8 cellular contexts compared by ENCODE assay signal in the genomic region with DNA sequence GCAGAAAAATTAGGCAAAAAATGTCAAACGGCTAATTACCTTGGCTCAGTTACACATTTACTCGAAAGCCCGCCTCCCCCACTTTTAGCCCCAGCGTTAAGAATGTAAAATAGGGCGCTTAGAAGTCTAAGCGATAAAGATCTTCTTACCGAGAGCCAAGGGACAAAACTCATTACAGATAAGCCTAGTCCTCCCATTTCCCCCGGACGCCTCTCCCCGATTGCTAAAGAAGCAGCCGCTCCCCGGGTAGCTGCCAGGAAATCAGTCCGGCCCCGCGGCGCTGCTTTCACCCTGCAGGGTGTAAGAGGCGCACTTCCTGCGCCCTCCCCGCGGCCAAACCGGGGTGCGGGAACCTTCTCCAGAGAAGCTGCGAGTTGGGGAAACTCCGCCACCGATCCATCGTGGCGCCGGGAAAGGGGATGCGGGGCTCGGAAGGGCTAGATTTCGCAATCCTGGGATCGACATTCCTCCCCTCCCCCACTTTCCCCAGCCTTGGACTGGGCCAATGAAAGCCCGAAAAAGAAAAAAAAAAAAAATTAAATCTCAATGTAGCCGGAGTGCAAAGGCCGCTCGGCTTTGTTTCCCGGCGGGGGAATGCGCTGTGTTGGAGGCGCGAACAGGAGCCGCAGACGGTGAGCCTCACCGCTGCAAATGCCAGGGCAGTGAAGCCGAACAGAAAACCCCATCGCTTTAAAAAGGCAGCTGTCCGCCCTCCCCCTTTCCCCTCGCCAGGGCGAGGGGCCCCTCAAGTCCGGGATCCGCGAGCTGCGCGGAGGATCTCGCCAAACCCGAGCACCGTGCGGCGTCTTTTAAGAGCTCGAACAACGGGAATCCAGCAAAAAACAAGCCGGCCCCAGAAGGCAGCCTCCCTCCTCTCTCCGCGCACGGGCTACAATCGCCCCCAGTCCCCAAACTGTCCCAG. TPM values are rescaled to one million over a fixed set of nuclear protein-coding genes. Genes with fewer than 3 reads are reported as not detected.
A peak's percentile ranks its signal among the peaks of the same experiment; 100 is the strongest.
DNase-seq lines count a peak whose midpoint lies in the region; ATAC-seq and TF ChIP-seq lines count a peak whose summit lies in the region.

No MANE protein-coding gene starts in this region.

- peak overlapping the region; percentile 29 to 91 for H3K4ac ChIP-seq in mesenchymal stem cell (ENCODE audit: low read depth in 1 of 2, low read length in 2 of 2)

- peak overlapping the region; percentile 98 for H2BK15ac ChIP-seq in mesenchymal stem cell (ENCODE audit: low read depth, poor library complexity, severe bottlenecking)

- H3K4me3 Mint-ChIP-seq in endothelial cell (ENCODE audit: unreplicated experiment), result peak overlapping the region; percentile 93

- WGBS in mesenchymal stem cell, result under 1% methylated on average over 64 of the region's 66 CpGs

- H3K9ac ChIP-seq in Loucy (ENCODE audit: low read depth, low read length, poor library complexity, severe bottlenecking) (peak overlapping the region; percentile 89), SU-DHL-6 (ENCODE audit: low read length) (peak overlapping the region; percentile 84), mesenchymal stem cell (ENCODE audit: low read length) (peak overlapping the region; percentile 99)

- peaks cover 10% of the 10 kb centered on the region for H3K27me3 Mint-ChIP-seq in endothelial cell (ENCODE audit: unreplicated experiment)

- H3K4me3 ChIP-seq in Loucy (ENCODE audit: low read length, poor library complexity, severe bottlenecking) (peak overlapping the region; percentile 95), SU-DHL-6 (ENCODE audit: insufficient read depth, low read length, poor library complexity, severe bottlenecking) (peak overlapping the region; percentile 94), mesenchymal stem cell (ENCODE audit: insufficient read depth in 1 of 2, low read depth in 1 of 2, low read length in 2 of 2) (peak overlapping the region; percentile 81 to 96), thoracic aorta (peak overlapping the region; percentile 75)

- peaks cover 26% of the 10 kb centered on the region for H3K4me1 Mint-ChIP-seq in endothelial cell (ENCODE audit: unreplicated experiment)

- H3K79me1 ChIP-seq in mesenchymal stem cell (replicated peaks; ENCODE audit: low read length, poor library complexity, severe bottlenecking), result peaks cover 9% of the 10 kb centered on the region

- H3K4me2 ChIP-seq in Loucy (ENCODE audit: low read depth, low read length, poor library complexity, severe bottlenecking), result peak overlapping the region; percentile 87
- peak overlapping the region; percentile 72 for H3K4me2 ChIP-seq in SU-DHL-6 (ENCODE audit: low read depth, low read length, poor library complexity, severe bottlenecking)
- peak overlapping the region; percentile 99 for H3K4me2 ChIP-seq in mesenchymal stem cell (ENCODE audit: low read length, poor library complexity, severe bottlenecking)

- H3K27ac Mint-ChIP-seq in endothelial cell (ENCODE audit: unreplicated experiment), result peak overlapping the region; percentile 98

- TF ChIP-seq CTCF in Loucy (conservative IDR thresholded peaks at IDR 0.05; ENCODE audit: low read length) (0 out of 2 replicates have a peak, but pooled peaks have one; percentile 10), SU-DHL-6 (IDR thresholded peaks at IDR 0.05; ENCODE audit: insufficient read depth, low read length, poor library complexity, severe bottlenecking) (no peak), endothelial cell (IDR thresholded peaks at IDR 0.05; ENCODE audit: unreplicated experiment) (no peak), thoracic aorta (IDR thresholded peaks at IDR 0.05) (peak; percentile 17)

- peak overlapping the region; percentile 86 to 100 for H3K18ac ChIP-seq in mesenchymal stem cell (ENCODE audit: low read depth in 1 of 2, low read length in 2 of 2)

- H2AFZ ChIP-seq in Loucy (ENCODE audit: low read length) (peak overlapping the region; percentile 95), SU-DHL-6 (ENCODE audit: low read depth, low read length, severe bottlenecking) (peak overlapping the region; percentile 98), mesenchymal stem cell (ENCODE audit: low read depth, low read length) (peak overlapping the region; percentile 53)

- H3K9me3 Mint-ChIP-seq in endothelial cell (ENCODE audit: unreplicated experiment), result no peaks in the 10 kb centered on the region

- peak overlapping the region; percentile 100 for H2BK5ac ChIP-seq in mesenchymal stem cell (ENCODE audit: low read depth, low read length, poor library complexity, severe bottlenecking)

- H3K27ac ChIP-seq in SU-DHL-6 (ENCODE audit: low read depth, low read length) (peak overlapping the region; percentile 65), mesenchymal stem cell (ENCODE audit: low read length, poor library complexity, severe bottlenecking) (peak overlapping the region; percentile 100), thoracic aorta (peak overlapping the region; percentile 93 to 97)

- H2BK120ac ChIP-seq in mesenchymal stem cell (ENCODE audit: low read depth, low read length), result peak overlapping the region; percentile 94

- H2BK12ac ChIP-seq in mesenchymal stem cell (ENCODE audit: low read length in 2 of 2), result peak overlapping the region; percentile 21 to 45

- H3K36me3 ChIP-seq in Loucy (ENCODE audit: insufficient read depth, low read length) (no peaks in the 10 kb centered on the region), SU-DHL-6 (ENCODE audit: low read length) (no peaks in the 10 kb centered on the region), mesenchymal stem cell (ENCODE audit: control insufficient read depth in 1 of 2, insufficient read depth in 2 of 2, low read depth in 1 of 2, low read length in 2 of 2) (no peaks in the 10 kb centered on the region), thoracic aorta (no peaks in the 10 kb centered on the region)

- no peak overlapping the region for H3K23ac ChIP-seq in mesenchymal stem cell (ENCODE audit: low read length in 2 of 2)

- H4K20me1 ChIP-seq in Loucy (ENCODE audit: insufficient read depth, low read length, poor library complexity, severe bottlenecking) (peaks cover 3% of the 10 kb centered on the region), SU-DHL-6 (ENCODE audit: low read depth, low read length) (no peaks in the 10 kb centered on the region)

- H3K9me3 ChIP-seq in Loucy (ENCODE audit: insufficient read depth, low read depth, low read length), result no peaks in the 10 kb centered on the region
- no peaks in the 10 kb centered on the region for H3K9me3 ChIP-seq in SU-DHL-6 (ENCODE audit: insufficient read depth, low read length)
- H3K9me3 ChIP-seq in mesenchymal stem cell (ENCODE audit: control insufficient read depth, low read length), result peaks cover 7% of the 10 kb centered on the region
- no peaks in the 10 kb centered on the region for H3K9me3 ChIP-seq in thoracic aorta

- no peak overlapping the region for H3K14ac ChIP-seq in mesenchymal stem cell (ENCODE audit: low read length in 2 of 2)

- H4K8ac ChIP-seq in mesenchymal stem cell (ENCODE audit: low read length), result peak overlapping the region; percentile 90

- H3K27me3 ChIP-seq in Loucy (ENCODE audit: insufficient read depth, low read length, poor library complexity, severe bottlenecking) (no peaks in the 10 kb centered on the region), SU-DHL-6 (ENCODE audit: low read length) (no peaks in the 10 kb centered on the region), mesenchymal stem cell (ENCODE audit: control insufficient read depth in 1 of 2, insufficient read depth in 1 of 2, low read length in 2 of 2) (no peaks in the 10 kb centered on the region), thoracic aorta (replicated peaks; ENCODE audit: insufficient read depth) (no peaks in the 10 kb centered on the region)

- peak overlapping the region; percentile 80 for H4K91ac ChIP-seq in mesenchymal stem cell (ENCODE audit: low read length)

- ATAC-seq in GM21447 (IDR thresholded peaks at IDR 0.05; ENCODE audit: unreplicated experiment) (peak; percentile 56), thoracic aorta (ENCODE audit: insufficient number of reproducible peaks, low FRiP score, low read depth) (peak; percentile 68)

- H2AK5ac ChIP-seq in mesenchymal stem cell (ENCODE audit: low read length, severe bottlenecking), result no peak overlapping the region

- H3K9me2 ChIP-seq in Loucy (replicated peaks; ENCODE audit: low read depth, low read length) (no peaks in the 10 kb centered on the region), SU-DHL-6 (replicated peaks; ENCODE audit: insufficient read depth, low read length) (no peaks in the 10 kb centered on the region)

- H3K36me3 Mint-ChIP-seq in endothelial cell (ENCODE audit: low read depth, unreplicated experiment), result no peaks in the 10 kb centered on the region

- peak; percentile 93 for DNase-seq in EH (ENCODE audit: low read depth)
- peak; percentile 78 for DNase-seq in endothelial cell (ENCODE audit: low spot score)
- peak; percentile 84 for DNase-seq in mesenchymal stem cell
- peak; percentile 47 for DNase-seq in thoracic aorta (ENCODE audit: low spot score)
- no peak for DNase-seq in UCSD-AML1 (lab: John Stamatoyannopoulos, UW; ENCODE audit: unreplicated experiment)

- H3K79me2 ChIP-seq in Loucy (ENCODE audit: insufficient read depth, low read length), result peaks cover 14% of the 10 kb centered on the region
- H3K79me2 ChIP-seq in SU-DHL-6 (ENCODE audit: insufficient read depth, low read length), result no peaks in the 10 kb centered on the region

- H3F3A ChIP-seq in Loucy (ENCODE audit: low read depth) (no peaks in the 10 kb centered on the region), SU-DHL-6 (ENCODE audit: insufficient read depth) (no peaks in the 10 kb centered on the region)

- H3K4me1 ChIP-seq in Loucy (ENCODE audit: insufficient read depth, low read length, poor library complexity, severe bottlenecking) (peaks cover 20% of the 10 kb centered on the region), mesenchymal stem cell (ENCODE audit: control insufficient read depth, insufficient read depth, low read depth, low read length) (peaks cover 12% of the 10 kb centered on the region), thoracic aorta (ENCODE audit: control insufficient read depth in 1 of 2, low read depth in 2 of 2) (peaks cover 0 to 18% of the 10 kb centered on the region in 2 donors)

RNA-seq across cellular contexts. Expression of a gene that starts 0.7 kb away (rescaled TPM):
- total RNA-seq in endothelial cell (ENCODE audit: unreplicated experiment) (80.7 TPM), thoracic aorta (100 to 1,000 TPM; 154 to 208 TPM)
- polyA plus RNA-seq in mesenchymal stem cell (2013, experiment 1 of 2), result 9.0 TPM
- polyA plus RNA-seq in mesenchymal stem cell (2013, experiment 2 of 2), result 8.5 TPM

Comparison
In these comparisons a context has a peak if more than half of its experiments do, and no peak if none do; other contexts are left out.
1. CTCF ChIP-seq: peak in Loucy (single experiment) and thoracic aorta (single experiment); none in SU-DHL-6 (single experiment) and endothelial cell (single experiment).
2. Peak in every context shown above with its lines, with median percentiles within 50 percentile points of each other: H2AFZ ChIP-seq, H3K4me2 ChIP-seq, H3K4me3 ChIP-seq, H3K9ac ChIP-seq and H3K27ac ChIP-seq.